Comparison of ENCODE assay signal across 1 cellular context in the genomic region with DNA sequence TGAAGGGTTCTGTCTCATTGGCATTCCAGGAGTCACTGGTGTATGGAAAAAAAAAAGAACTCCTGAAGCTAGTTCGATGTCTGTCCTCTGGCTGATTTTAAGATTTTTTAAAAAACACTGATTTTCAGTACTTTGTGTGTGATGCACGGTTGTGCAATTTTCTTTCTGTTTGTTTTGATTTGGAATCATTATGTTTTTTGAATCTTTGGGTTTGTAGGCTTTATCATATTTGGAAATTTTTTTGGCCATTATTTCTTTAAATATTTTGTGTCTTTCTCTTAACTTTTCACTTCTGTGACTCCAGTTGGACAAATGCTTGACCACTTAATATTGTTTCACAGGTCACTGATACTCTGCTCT.
TF ChIP-seq lines count a peak whose summit lies in the region.

No MANE protein-coding gene starts in this region.

TF ChIP-seq in H1, 55 proteins besides CTCF, POLR2A, EP300 and RAD21 (continued from another document):
- TF ChIP-seq, protein P1, sequence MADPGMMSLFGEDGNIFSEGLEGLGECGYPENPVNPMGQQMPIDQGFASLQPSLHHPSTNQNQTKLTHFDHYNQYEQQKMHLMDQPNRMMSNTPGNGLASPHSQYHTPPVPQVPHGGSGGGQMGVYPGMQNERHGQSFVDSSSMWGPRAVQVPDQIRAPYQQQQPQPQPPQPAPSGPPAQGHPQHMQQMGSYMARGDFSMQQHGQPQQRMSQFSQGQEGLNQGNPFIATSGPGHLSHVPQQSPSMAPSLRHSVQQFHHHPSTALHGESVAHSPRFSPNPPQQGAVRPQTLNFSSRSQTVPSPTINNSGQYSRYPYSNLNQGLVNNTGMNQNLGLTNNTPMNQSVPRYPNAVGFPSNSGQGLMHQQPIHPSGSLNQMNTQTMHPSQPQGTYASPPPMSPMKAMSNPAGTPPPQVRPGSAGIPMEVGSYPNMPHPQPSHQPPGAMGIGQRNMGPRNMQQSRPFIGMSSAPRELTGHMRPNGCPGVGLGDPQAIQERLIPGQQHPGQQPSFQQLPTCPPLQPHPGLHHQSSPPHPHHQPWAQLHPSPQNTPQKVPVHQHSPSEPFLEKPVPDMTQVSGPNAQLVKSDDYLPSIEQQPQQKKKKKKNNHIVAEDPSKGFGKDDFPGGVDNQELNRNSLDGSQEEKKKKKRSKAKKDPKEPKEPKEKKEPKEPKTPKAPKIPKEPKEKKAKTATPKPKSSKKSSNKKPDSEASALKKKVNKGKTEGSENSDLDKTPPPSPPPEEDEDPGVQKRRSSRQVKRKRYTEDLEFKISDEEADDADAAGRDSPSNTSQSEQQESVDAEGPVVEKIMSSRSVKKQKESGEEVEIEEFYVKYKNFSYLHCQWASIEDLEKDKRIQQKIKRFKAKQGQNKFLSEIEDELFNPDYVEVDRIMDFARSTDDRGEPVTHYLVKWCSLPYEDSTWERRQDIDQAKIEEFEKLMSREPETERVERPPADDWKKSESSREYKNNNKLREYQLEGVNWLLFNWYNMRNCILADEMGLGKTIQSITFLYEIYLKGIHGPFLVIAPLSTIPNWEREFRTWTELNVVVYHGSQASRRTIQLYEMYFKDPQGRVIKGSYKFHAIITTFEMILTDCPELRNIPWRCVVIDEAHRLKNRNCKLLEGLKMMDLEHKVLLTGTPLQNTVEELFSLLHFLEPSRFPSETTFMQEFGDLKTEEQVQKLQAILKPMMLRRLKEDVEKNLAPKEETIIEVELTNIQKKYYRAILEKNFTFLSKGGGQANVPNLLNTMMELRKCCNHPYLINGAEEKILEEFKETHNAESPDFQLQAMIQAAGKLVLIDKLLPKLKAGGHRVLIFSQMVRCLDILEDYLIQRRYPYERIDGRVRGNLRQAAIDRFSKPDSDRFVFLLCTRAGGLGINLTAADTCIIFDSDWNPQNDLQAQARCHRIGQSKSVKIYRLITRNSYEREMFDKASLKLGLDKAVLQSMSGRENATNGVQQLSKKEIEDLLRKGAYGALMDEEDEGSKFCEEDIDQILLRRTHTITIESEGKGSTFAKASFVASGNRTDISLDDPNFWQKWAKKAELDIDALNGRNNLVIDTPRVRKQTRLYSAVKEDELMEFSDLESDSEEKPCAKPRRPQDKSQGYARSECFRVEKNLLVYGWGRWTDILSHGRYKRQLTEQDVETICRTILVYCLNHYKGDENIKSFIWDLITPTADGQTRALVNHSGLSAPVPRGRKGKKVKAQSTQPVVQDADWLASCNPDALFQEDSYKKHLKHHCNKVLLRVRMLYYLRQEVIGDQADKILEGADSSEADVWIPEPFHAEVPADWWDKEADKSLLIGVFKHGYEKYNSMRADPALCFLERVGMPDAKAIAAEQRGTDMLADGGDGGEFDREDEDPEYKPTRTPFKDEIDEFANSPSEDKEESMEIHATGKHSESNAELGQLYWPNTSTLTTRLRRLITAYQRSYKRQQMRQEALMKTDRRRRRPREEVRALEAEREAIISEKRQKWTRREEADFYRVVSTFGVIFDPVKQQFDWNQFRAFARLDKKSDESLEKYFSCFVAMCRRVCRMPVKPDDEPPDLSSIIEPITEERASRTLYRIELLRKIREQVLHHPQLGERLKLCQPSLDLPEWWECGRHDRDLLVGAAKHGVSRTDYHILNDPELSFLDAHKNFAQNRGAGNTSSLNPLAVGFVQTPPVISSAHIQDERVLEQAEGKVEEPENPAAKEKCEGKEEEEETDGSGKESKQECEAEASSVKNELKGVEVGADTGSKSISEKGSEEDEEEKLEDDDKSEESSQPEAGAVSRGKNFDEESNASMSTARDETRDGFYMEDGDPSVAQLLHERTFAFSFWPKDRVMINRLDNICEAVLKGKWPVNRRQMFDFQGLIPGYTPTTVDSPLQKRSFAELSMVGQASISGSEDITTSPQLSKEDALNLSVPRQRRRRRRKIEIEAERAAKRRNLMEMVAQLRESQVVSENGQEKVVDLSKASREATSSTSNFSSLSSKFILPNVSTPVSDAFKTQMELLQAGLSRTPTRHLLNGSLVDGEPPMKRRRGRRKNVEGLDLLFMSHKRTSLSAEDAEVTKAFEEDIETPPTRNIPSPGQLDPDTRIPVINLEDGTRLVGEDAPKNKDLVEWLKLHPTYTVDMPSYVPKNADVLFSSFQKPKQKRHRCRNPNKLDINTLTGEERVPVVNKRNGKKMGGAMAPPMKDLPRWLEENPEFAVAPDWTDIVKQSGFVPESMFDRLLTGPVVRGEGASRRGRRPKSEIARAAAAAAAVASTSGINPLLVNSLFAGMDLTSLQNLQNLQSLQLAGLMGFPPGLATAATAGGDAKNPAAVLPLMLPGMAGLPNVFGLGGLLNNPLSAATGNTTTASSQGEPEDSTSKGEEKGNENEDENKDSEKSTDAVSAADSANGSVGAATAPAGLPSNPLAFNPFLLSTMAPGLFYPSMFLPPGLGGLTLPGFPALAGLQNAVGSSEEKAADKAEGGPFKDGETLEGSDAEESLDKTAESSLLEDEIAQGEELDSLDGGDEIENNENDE (IDR thresholded peaks at IDR 0.05; ENCODE audit: insufficient replicate concordance, low read length) = no peak
- no peak for TF ChIP-seq CHD2 (IDR thresholded peaks at IDR 0.05; ENCODE audit: low read length)
- no peak for TF ChIP-seq NANOG (IDR thresholded peaks at IDR 0.05; ENCODE audit: insufficient read depth, low read depth, low read length, poor library complexity, severe bottlenecking)
- TF ChIP-seq, protein P2, sequence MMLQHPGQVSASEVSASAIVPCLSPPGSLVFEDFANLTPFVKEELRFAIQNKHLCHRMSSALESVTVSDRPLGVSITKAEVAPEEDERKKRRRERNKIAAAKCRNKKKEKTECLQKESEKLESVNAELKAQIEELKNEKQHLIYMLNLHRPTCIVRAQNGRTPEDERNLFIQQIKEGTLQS (IDR thresholded peaks at IDR 0.05; ENCODE audit: insufficient read depth, low read depth, low read length) = no peak
- no peak for TF ChIP-seq TCF12 (IDR thresholded peaks at IDR 0.05; ENCODE audit: low read depth, low read length)
- no peak for TF ChIP-seq SRF (IDR thresholded peaks at IDR 0.05; ENCODE audit: low read depth, low read length)
- no peak for TF ChIP-seq BCL11A (IDR thresholded peaks at IDR 0.05; ENCODE audit: low read depth in 2 of 2, low read length in 2 of 2)
